In genomic region chr22:18975434-18976196, GRCh38 we compare ENCODE assay signal across 18 cellular contexts. TPM values are rescaled to one million over a fixed set of nuclear protein-coding genes. Genes with fewer than 3 reads are reported as not detected.
DNase-seq lines count a peak whose midpoint lies in the region; ATAC-seq, FAIRE-seq and TF ChIP-seq lines count a peak whose summit lies in the region.
"Had no signal": no experiment of that assay in that cellular context is flagged by ENCODE, and none has a peak within 500 bp of the region (broad histone marks: within the 10 kb centered on the region; RNA-seq: fewer than 3 reads in every experiment).

No MANE protein-coding gene starts in this region.

- peak; percentile 46 for ATAC-seq in activated CD8-positive, alpha-beta T cell treated with anti-CD3 and anti-CD28 coated beads for 36 hours
- ATAC-seq in activated CD8-positive, alpha-beta T cell treated with anti-CD3 and anti-CD28 coated beads, Interleukin-2, amount 10 ng/mL, durations not matched to agents 7 days and 5 days: no peak
- ATAC-seq in left cardiac atrium: no peak
- no peak for ATAC-seq in heart right ventricle
- peak; percentile 40 for ATAC-seq in HepG2

- intact Hi-C loops in activated CD8-positive, alpha-beta T cell treated with anti-CD3 and anti-CD28 coated beads for 36 hours (cut with micrococcal nuclease): no loop called here
- intact Hi-C loops in left cardiac atrium (cut with DNase I) (no loop called here), heart right ventricle (cut with DNase I) (no loop called here), HepG2 (cut with micrococcal nuclease; ENCODE audit: unreplicated experiment) (no loop called here), spleen (cut with DNase I; ENCODE audit: low total_unique reads) (no loop called here)
- intact Hi-C loops in activated T-helper 1 cell treated with anti-CD3 and anti-CD28 coated beads, Interleukin-12 subunit alpha, Interleukin-12 subunit beta, Interleukin-2, Interleukin-4 antibody, amounts not matched to agents 30 ng/mL and 10 ng/mL and 1 ng/mL, durations not matched to agents 14 hours and 24 hours and 36 hours (cut with micrococcal nuclease): no loop called here

- H3K4me3 Mint-ChIP-seq in activated CD8-positive, alpha-beta T cell treated with anti-CD3 and anti-CD28 coated beads for 36 hours: no peak overlapping the region
- H3K4me3 Mint-ChIP-seq in activated CD8-positive, alpha-beta T cell treated with anti-CD3 and anti-CD28 coated beads, Interleukin-2, amount 10 ng/mL, durations not matched to agents 7 days and 5 days: no peak overlapping the region
- no peak overlapping the region for H3K4me3 Mint-ChIP-seq in activated T-helper 1 cell treated with anti-CD3 and anti-CD28 coated beads, Interleukin-12 subunit alpha, Interleukin-12 subunit beta, Interleukin-2, Interleukin-4 antibody, amounts not matched to agents 30 ng/mL and 10 ng/mL and 1 ng/mL, durations not matched to agents 14 hours and 24 hours and 36 hours
- H3K4me3 Mint-ChIP-seq: CD8-positive, alpha-beta memory T cell; H9 had no signal

- H4K20me1 ChIP-seq in HepG2 (ENCODE audit: insufficient read depth, low read length): no peaks in the 10 kb centered on the region
- H4K20me1 ChIP-seq: BLaER1 had no signal

- H3K27me3 ChIP-seq in heart right ventricle: peaks cover 5 to 16% (median 8%) of the 10 kb centered on the region in 7 donors
- peaks cover 0 to 9% of the 10 kb centered on the region in 2 experiments; a peak in 2 of 5 replicates for H3K27me3 ChIP-seq in HepG2 (ENCODE audit: control insufficient read depth in 1 of 2, insufficient read depth in 2 of 2, low read length in 2 of 2)
- H3K27me3 ChIP-seq in spleen (replicated peaks in 1 of 7): peaks cover 0 to 26% (median 10%) of the 10 kb centered on the region in 7 donors

- H3K27ac Mint-ChIP-seq in activated CD8-positive, alpha-beta T cell treated with anti-CD3 and anti-CD28 coated beads for 36 hours: no peak overlapping the region
- H3K27ac Mint-ChIP-seq in activated CD8-positive, alpha-beta T cell treated with anti-CD3 and anti-CD28 coated beads, Interleukin-2, amount 10 ng/mL, durations not matched to agents 7 days and 5 days: no peak overlapping the region
- H3K27ac Mint-ChIP-seq in activated T-helper 1 cell treated with anti-CD3 and anti-CD28 coated beads, Interleukin-12 subunit alpha, Interleukin-12 subunit beta, Interleukin-2, Interleukin-4 antibody, amounts not matched to agents 30 ng/mL and 10 ng/mL and 1 ng/mL, durations not matched to agents 14 hours and 24 hours and 36 hours: no peak overlapping the region
- H3K27ac Mint-ChIP-seq: CD8-positive, alpha-beta memory T cell; H9 had no signal

- no peak overlapping the region for H3K9ac ChIP-seq in HepG2 (ENCODE audit: insufficient read depth, low read depth, low read length)
- H3K9ac ChIP-seq: BLaER1 had no signal

- no peak overlapping the region for H2AFZ ChIP-seq in HepG2 (ENCODE audit: low read length)

- TF ChIP-seq CTCF in activated CD8-positive, alpha-beta T cell treated with anti-CD3 and anti-CD28 coated beads for 36 hours (IDR thresholded peaks at IDR 0.05): no peak
- TF ChIP-seq CTCF in heart right ventricle (IDR thresholded peaks at IDR 0.05) (no peak), HepG2 (CRISPR knock-in tag; IDR thresholded peaks at IDR 0.05) (no peak), spleen (IDR thresholded peaks at IDR 0.05 in 8 of 11, conservative IDR thresholded peaks at IDR 0.05 in 3 of 11) (no peak)

- H3K36me3 ChIP-seq in heart right ventricle (no peaks in the 10 kb centered on the region), HepG2 (replicated peaks in 1 of 2; ENCODE audit: control insufficient read depth in 1 of 2, insufficient read depth in 2 of 2, low read length in 2 of 2) (no peaks in the 10 kb centered on the region), spleen (no peaks in the 10 kb centered on the region)

- no peak overlapping the region; the same call in 1 of the 2 replicates for H3K4me2 ChIP-seq in HepG2 (ENCODE audit: low read depth, low read length)
- H3K4me2 ChIP-seq: BLaER1 had no signal

- in situ Hi-C loops in HepG2 (cut with HindIII; ENCODE audit: extremely low pct_ligation_motif_present, low pct_unique_long_range_greater_than_20kb): no loop called here

- no peaks in the 10 kb centered on the region for H3K4me1 Mint-ChIP-seq in activated CD8-positive, alpha-beta T cell treated with anti-CD3 and anti-CD28 coated beads for 36 hours (ENCODE audit: low read depth)
- H3K4me1 Mint-ChIP-seq in activated CD8-positive, alpha-beta T cell treated with anti-CD3 and anti-CD28 coated beads, Interleukin-2, amount 10 ng/mL, durations not matched to agents 7 days and 5 days (ENCODE audit: low read depth): no peaks in the 10 kb centered on the region
- no peaks in the 10 kb centered on the region for H3K4me1 Mint-ChIP-seq in activated T-helper 1 cell treated with anti-CD3 and anti-CD28 coated beads, Interleukin-12 subunit alpha, Interleukin-12 subunit beta, Interleukin-2, Interleukin-4 antibody, amounts not matched to agents 30 ng/mL and 10 ng/mL and 1 ng/mL, durations not matched to agents 14 hours and 24 hours and 36 hours (ENCODE audit: low read depth)

- CTCF ChIA-PET in activated CD8-positive, alpha-beta T cell treated with anti-CD3 and anti-CD28 coated beads for 36 hours (lab: Charles Lee): no interaction called here
- CTCF ChIA-PET in activated CD8-positive, alpha-beta T cell treated with anti-CD3 and anti-CD28 coated beads, Interleukin-2, amount 10 ng/mL, durations not matched to agents 7 days and 5 days (lab: Charles Lee): no interaction called here
- CTCF ChIA-PET in HepG2 (lab: Yijun Ruan, JAX; ENCODE audit: low intra/inter-chr PET ratio, low total read pairs): no interaction called here

- H3K27me3 Mint-ChIP-seq in activated CD8-positive, alpha-beta T cell treated with anti-CD3 and anti-CD28 coated beads for 36 hours: peaks cover 4% of the 10 kb centered on the region
- peaks cover 3% of the 10 kb centered on the region for H3K27me3 Mint-ChIP-seq in activated CD8-positive, alpha-beta T cell treated with anti-CD3 and anti-CD28 coated beads, Interleukin-2, amount 10 ng/mL, durations not matched to agents 7 days and 5 days (ENCODE audit: low read depth)
- H3K27me3 Mint-ChIP-seq in activated T-helper 1 cell treated with anti-CD3 and anti-CD28 coated beads, Interleukin-12 subunit alpha, Interleukin-12 subunit beta, Interleukin-2, Interleukin-4 antibody, amounts not matched to agents 30 ng/mL and 10 ng/mL and 1 ng/mL, durations not matched to agents 14 hours and 24 hours and 36 hours (ENCODE audit: insufficient read depth): peaks cover 3% of the 10 kb centered on the region

- WGBS in heart right ventricle, 2 donors: 75 to 81% methylated on average over 16 of the region's 16 CpGs
- WGBS in HepG2 (ENCODE audit: low lambda C conversion rate): 13% methylated on average over 6 of the region's 16 CpGs
- 63 to 79% (median 70%) methylated on average over 12 to 16 of the region's 16 CpGs for WGBS in spleen, 5 donors

- no peaks in the 10 kb centered on the region for H3K79me2 ChIP-seq in HepG2 (ENCODE audit: insufficient read depth, low read length)

- peak; percentile 25 for DNase-seq in activated CD8-positive, alpha-beta T cell treated with anti-CD3 and anti-CD28 coated beads for 36 hours
- DNase-seq in activated CD8-positive, alpha-beta T cell treated with anti-CD3 and anti-CD28 coated beads, Interleukin-2, amount 10 ng/mL, durations not matched to agents 7 days and 5 days: no peak
- peak; percentile 7 for DNase-seq in left cardiac atrium
- no peak for DNase-seq in heart right ventricle
- DNase-seq in HepG2 (ENCODE audit: low spot score): no peak
- peak; percentile 75 for DNase-seq in spleen
- no peak for DNase-seq in activated T-helper 1 cell treated with anti-CD3 and anti-CD28 coated beads, Interleukin-12 subunit alpha, Interleukin-12 subunit beta, Interleukin-2, Interleukin-4 antibody, amounts not matched to agents 30 ng/mL and 10 ng/mL and 1 ng/mL, durations not matched to agents 14 hours and 24 hours and 36 hours (ENCODE audit: low spot score)
- DNase-seq in activated CD4-positive, CD25-positive, alpha-beta regulatory T cell (lab: John Stamatoyannopoulos, UW): no peak
- DNase-seq: Caco-2, DND-41, GDM1, GOT3, H9 had no signal

- POLR2A ChIA-PET in activated CD8-positive, alpha-beta T cell treated with anti-CD3 and anti-CD28 coated beads for 36 hours (lab: Charles Lee): no interaction called here
- POLR2A ChIA-PET in activated CD8-positive, alpha-beta T cell treated with anti-CD3 and anti-CD28 coated beads, Interleukin-2, amount 10 ng/mL, durations not matched to agents 7 days and 5 days (lab: Charles Lee): no interaction called here
- POLR2A ChIA-PET in HepG2 (lab: Yijun Ruan, JAX): no interaction called here

- no peak overlapping the region for H3K27ac ChIP-seq in heart right ventricle
- no peak overlapping the region for H3K27ac ChIP-seq in HepG2 (ENCODE audit: extremely low read length, insufficient read depth, low read length)
- H3K27ac ChIP-seq in spleen: peak overlapping the region in 1 of 8 donors; percentile 16
- H3K27ac ChIP-seq: 22Rv1, BLaER1 had no signal

- H3K4me1 ChIP-seq in heart right ventricle: peaks cover 0 to 5% (median 0%) of the 10 kb centered on the region in 9 donors
- H3K4me1 ChIP-seq in HepG2 (ENCODE audit: insufficient read depth, low read length): peaks cover 27% of the 10 kb centered on the region
- peaks cover 0 to 40% (median 12%) of the 10 kb centered on the region in 6 donors for H3K4me1 ChIP-seq in spleen

- TF ChIP-seq POLR2A in HepG2 (IDR thresholded peaks at IDR 0.05; ENCODE audit: insufficient read depth in 1 of 2, low read depth in 2 of 2, low read length in 2 of 2): no peak
- TF ChIP-seq POLR2A in spleen (IDR thresholded peaks at IDR 0.05): no peak

- H3K36me3 Mint-ChIP-seq in activated CD8-positive, alpha-beta T cell treated with anti-CD3 and anti-CD28 coated beads for 36 hours (ENCODE audit: low read depth): no peaks in the 10 kb centered on the region
- no peaks in the 10 kb centered on the region for H3K36me3 Mint-ChIP-seq in activated CD8-positive, alpha-beta T cell treated with anti-CD3 and anti-CD28 coated beads, Interleukin-2, amount 10 ng/mL, durations not matched to agents 7 days and 5 days (ENCODE audit: low read depth)
- no peaks in the 10 kb centered on the region for H3K36me3 Mint-ChIP-seq in activated T-helper 1 cell treated with anti-CD3 and anti-CD28 coated beads, Interleukin-12 subunit alpha, Interleukin-12 subunit beta, Interleukin-2, Interleukin-4 antibody, amounts not matched to agents 30 ng/mL and 10 ng/mL and 1 ng/mL, durations not matched to agents 14 hours and 24 hours and 36 hours (ENCODE audit: low read depth)
- H3K36me3 Mint-ChIP-seq: CD8-positive, alpha-beta memory T cell had no signal

- TF ChIP-seq RAD21 in HepG2 (CRISPR knock-in tag; IDR thresholded peaks at IDR 0.05): no peak

- TF ChIP-seq EP300 in HepG2 (IDR thresholded peaks at IDR 0.05; ENCODE audit: low read depth in 2 of 2, low read length in 2 of 2): no peak
- TF ChIP-seq EP300 in HepG2 (CRISPR knock-in tag; IDR thresholded peaks at IDR 0.05; ENCODE audit: borderline replicate concordance): no peak

- FAIRE-seq in HepG2 (lab: Jason Lieb, UNC): no peak
- FAIRE-seq: GM12892, GM19239 had no signal

- no TSS peak for BruUV-seq in HepG2 (replicated peaks; lab: Mats Ljungman, UMichigan)

- H3K9me3 ChIP-seq in heart right ventricle: peaks cover 0 to 14% (median 1%) of the 10 kb centered on the region in 11 donors
- H3K9me3 ChIP-seq in HepG2 (ENCODE audit: low read length): peaks cover 4% of the 10 kb centered on the region
- H3K9me3 ChIP-seq in spleen: peaks cover 0 to 17% (median 8%) of the 10 kb centered on the region in 8 donors
- H3K9me3 ChIP-seq: Caco-2 had no signal

- H3K9me3 Mint-ChIP-seq in activated CD8-positive, alpha-beta T cell treated with anti-CD3 and anti-CD28 coated beads for 36 hours: peaks cover 4% of the 10 kb centered on the region
- no peaks in the 10 kb centered on the region for H3K9me3 Mint-ChIP-seq in activated CD8-positive, alpha-beta T cell treated with anti-CD3 and anti-CD28 coated beads, Interleukin-2, amount 10 ng/mL, durations not matched to agents 7 days and 5 days (ENCODE audit: insufficient read depth)
- peaks cover 6% of the 10 kb centered on the region for H3K9me3 Mint-ChIP-seq in activated T-helper 1 cell treated with anti-CD3 and anti-CD28 coated beads, Interleukin-12 subunit alpha, Interleukin-12 subunit beta, Interleukin-2, Interleukin-4 antibody, amounts not matched to agents 30 ng/mL and 10 ng/mL and 1 ng/mL, durations not matched to agents 14 hours and 24 hours and 36 hours

- no peak overlapping the region for H3K4me3 ChIP-seq in heart right ventricle
- H3K4me3 ChIP-seq in HepG2 (replicated peaks in 1 of 3; ENCODE audit: insufficient read depth in 1 of 3, low read depth in 2 of 3, low read length in 3 of 3): peak overlapping the region in 1 of 3 experiments; percentile 10; a peak in 1 of 6 replicates
- H3K4me3 ChIP-seq in spleen: no peak overlapping the region
- H3K4me3 ChIP-seq: BLaER1 had no signal

RNA-seq across cellular contexts. Expression of gene PRODH, which starts 39.5 kb away (rescaled TPM):
- total RNA-seq in activated CD8-positive, alpha-beta T cell treated with anti-CD3 and anti-CD28 coated beads for 36 hours: not detected
- not detected for total RNA-seq in activated CD8-positive, alpha-beta T cell treated with anti-CD3 and anti-CD28 coated beads, Interleukin-2, amount 10 ng/mL, durations not matched to agents 7 days and 5 days
- total RNA-seq in left cardiac atrium: 1 to 10 TPM; 2.3 to 5.6 TPM
- total RNA-seq in heart right ventricle: 10 to 100 TPM in 2 of 10 donors, 1 to 10 TPM in 8; 1.2 to 23.7 (median 6.4) TPM
- polyA plus RNA-seq in heart right ventricle: 10 to 100 TPM in 1 of 2 donors, 1 to 10 TPM in 1; 4.1 to 14.4 TPM
- 0.29 TPM in 1 of 2 replicates, not detected in the other for total RNA-seq in HepG2 (2016; rRNA removed; fragmentation: Illumina TruSeq; extraction: Trizol)
- not detected in 2 replicates for total RNA-seq in HepG2 (2016; cell fraction: cytosol; rRNA removed; fragmentation: Illumina TruSeq; extraction: Trizol; ENCODE audit: low read depth)
- total RNA-seq in HepG2 (2016; cell fraction: insoluble cytoplasmic fraction; rRNA removed; fragmentation: Illumina TruSeq; extraction: Trizol): 0.30 TPM in 1 of 2 replicates, not detected in the other
- total RNA-seq in HepG2 (2016; cell fraction: membrane; rRNA removed; fragmentation: Illumina TruSeq; extraction: Trizol): not detected in 2 replicates
- total RNA-seq in HepG2 (2016; cell fraction: nucleus; rRNA removed; fragmentation: Illumina TruSeq; extraction: Trizol): 0.22 and 0.50 TPM in 2 replicates
- polyA plus RNA-seq in HepG2 (2011; rRNA removed): 0.30 and 0.76 TPM in 2 replicates
- 0.04 and 0.29 TPM in 2 replicates for polyA plus RNA-seq in HepG2 (2011; cell fraction: cytosol; rRNA removed)
- 7.8 and 9.7 TPM in 2 replicates for polyA plus RNA-seq in HepG2 (2011; cell fraction: nucleus; rRNA removed)
- 0.59 and 0.69 TPM in 2 replicates for polyA plus RNA-seq in HepG2 (2012)
- not detected in 2 replicates for polyA plus RNA-seq in HepG2 (2016; cell fraction: cytosol; fragmentation: Illumina TruSeq; extraction: Trizol; ENCODE audit: low read depth)
- polyA plus RNA-seq in HepG2 (2016; cell fraction: insoluble cytoplasmic fraction; fragmentation: Illumina TruSeq; extraction: Trizol; ENCODE audit: low read depth): not detected in 2 replicates
- polyA plus RNA-seq in HepG2 (2016; cell fraction: membrane; fragmentation: Illumina TruSeq; extraction: Trizol; ENCODE audit: low read depth): not detected in 2 replicates
- 0.76 and 1.5 TPM in 2 replicates for polyA plus RNA-seq in HepG2 (2016; cell fraction: nucleus; fragmentation: Illumina TruSeq; extraction: Trizol; ENCODE audit: insufficient read depth, low read depth)
- 0.26 and 0.62 TPM in 2 replicates for polyA minus RNA-seq in HepG2 (2011; rRNA and poly(A)+ RNA removed; ENCODE audit: low replicate concordance)
- polyA minus RNA-seq in HepG2 (2011; cell fraction: cytosol; rRNA and poly(A)+ RNA removed): 0.88 TPM in 1 of 2 replicates, not detected in the other
- polyA minus RNA-seq in HepG2 (2011; cell fraction: nucleus; rRNA and poly(A)+ RNA removed): 2.1 and 2.6 TPM in 2 replicates
- total RNA-seq in spleen: 1 to 10 TPM in 3 of 7 donors, under 1 TPM in 1, not detected in 3; 0.66 to 4.0 (median 1.5) TPM
- polyA plus RNA-seq in spleen: under 1 TPM; 0.55 to 0.70 (median 0.63) TPM
- total RNA-seq in activated T-helper 1 cell treated with anti-CD3 and anti-CD28 coated beads, Interleukin-12 subunit alpha, Interleukin-12 subunit beta, Interleukin-2, Interleukin-4 antibody, amounts not matched to agents 30 ng/mL and 10 ng/mL and 1 ng/mL, durations not matched to agents 14 hours and 24 hours and 36 hours: 1.0 and 1.2 TPM in 2 replicates

Comparison
In these comparisons a context has a peak if more than half of its experiments do, and no peak if none do; other contexts are left out.
1. ATAC-seq: peak in activated CD8-positive, alpha-beta T cell treated with anti-CD3 and anti-CD28 coated beads for 36 hours (single experiment) and HepG2 (single experiment); none in activated CD8-positive, alpha-beta T cell treated with anti-CD3 and anti-CD28 coated beads, Interleukin-2, amount 10 ng/mL, durations not matched to agents 7 days and 5 days (single experiment), left cardiac atrium (0 of 2) and heart right ventricle (0 of 8).
2. DNase-seq: peak in activated CD8-positive, alpha-beta T cell treated with anti-CD3 and anti-CD28 coated beads for 36 hours (single experiment), left cardiac atrium (single experiment) and spleen (single experiment); none in activated CD8-positive, alpha-beta T cell treated with anti-CD3 and anti-CD28 coated beads, Interleukin-2, amount 10 ng/mL, durations not matched to agents 7 days and 5 days (single experiment), heart right ventricle (0 of 2), HepG2 (single experiment), activated T-helper 1 cell treated with anti-CD3 and anti-CD28 coated beads, Interleukin-12 subunit alpha, Interleukin-12 subunit beta, Interleukin-2, Interleukin-4 antibody, amounts not matched to agents 30 ng/mL and 10 ng/mL and 1 ng/mL, durations not matched to agents 14 hours and 24 hours and 36 hours (single experiment) and activated CD4-positive, CD25-positive, alpha-beta regulatory T cell (0 of 4).